ENCODE assay signal across 9 cellular contexts in the genomic region with DNA sequence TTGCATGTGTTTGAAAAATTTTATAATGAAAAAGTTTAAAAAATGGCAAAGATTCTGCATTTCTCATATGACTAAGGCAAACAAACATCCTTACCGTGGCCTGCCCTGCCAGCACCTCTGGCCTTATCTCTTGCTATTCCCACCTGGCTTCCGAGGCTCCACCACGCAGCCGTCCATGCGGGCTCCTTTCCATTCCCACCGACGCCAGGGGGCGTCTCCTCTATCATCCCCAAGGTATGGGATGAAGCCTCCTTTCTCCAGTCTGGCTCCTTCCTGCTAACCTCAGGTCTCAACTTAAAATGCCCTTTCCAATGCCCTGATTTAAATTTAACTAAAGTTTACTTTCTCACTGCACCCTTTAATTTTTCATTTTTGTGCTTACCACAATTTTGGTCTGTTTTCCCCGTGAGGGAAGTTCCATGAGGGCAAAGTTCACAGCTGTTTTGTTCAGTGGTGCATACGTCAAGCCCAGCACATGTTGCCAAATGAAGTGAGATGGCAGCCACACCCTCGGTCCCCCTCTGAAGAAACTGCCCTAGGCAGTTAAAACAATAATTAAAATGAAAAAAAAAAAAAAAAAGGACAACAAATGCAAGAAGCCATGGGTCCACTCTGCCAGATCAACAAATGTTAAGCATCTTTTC. TPM values are rescaled to one million over a fixed set of nuclear protein-coding genes. Genes with fewer than 3 reads are reported as not detected.
DNase-seq lines count a peak whose midpoint lies in the region; FAIRE-seq and TF ChIP-seq lines count a peak whose summit lies in the region.
"Had no signal": no experiment of that assay in that cellular context is flagged by ENCODE, and none has a peak within 500 bp of the region (broad histone marks: within the 10 kb centered on the region; RNA-seq: fewer than 3 reads in every experiment).

No MANE protein-coding gene starts in this region.

- DNase-seq in stimulated activated CD4-positive, alpha-beta T cell treated with anti-CD3 and anti-CD28 coated beads, Interleukin-15, amount 100 ng/mL, for 24 hours: peak; percentile 54
- DNase-seq in stimulated activated CD4-positive, alpha-beta T cell treated with anti-CD3 and anti-CD28 coated beads, Interleukin-12 subunit alpha, Interleukin-12 subunit beta, amount 100 ng/mL, for 4 hours: no peak
- DNase-seq in NCI-H774 (lab: John Stamatoyannopoulos, UW) (peak; percentile 29), bronchial epithelial cell (ENCODE audit: low read depth) (peak; percentile 32), mucosa of gallbladder (ENCODE audit: low spot score) (peak; percentile 62), 8988T (no peak), globus pallidus (ENCODE audit: low spot score) (no peak), tibial artery (no peak)

- H3K36me3 ChIP-seq in bronchial epithelial cell (ENCODE audit: control insufficient read depth, insufficient read depth, low read length) (no peaks in the 10 kb centered on the region), tibial artery (no peaks in the 10 kb centered on the region)

- TF ChIP-seq CTCF in bronchial epithelial cell (IDR thresholded peaks at IDR 0.05; ENCODE audit: insufficient read depth, low read length, severe bottlenecking) (peak; percentile 77), tibial artery (IDR thresholded peaks at IDR 0.05) (peak in 1 of 2 experiments; percentile 27)

- FAIRE-seq in bronchial epithelial cell (lab: Jason Lieb, UNC): no peak

- H3K27ac ChIP-seq in tibial artery: no peak overlapping the region
- H3K27ac ChIP-seq: skin epidermis had no signal

- H3K4me3 ChIP-seq in bronchial epithelial cell (ENCODE audit: low read depth, low read length) (no peak overlapping the region), tibial artery (no peak overlapping the region)
- H3K4me3 ChIP-seq: skin epidermis had no signal

- intact Hi-C loops in tibial artery (cut with DNase I; ENCODE audit: low total_unique reads): no loop called here

- no peaks in the 10 kb centered on the region for H3K27me3 ChIP-seq in bronchial epithelial cell (ENCODE audit: control insufficient read depth, insufficient read depth, low read length)
- peaks cover 0 to 23% of the 10 kb centered on the region in 2 donors for H3K27me3 ChIP-seq in tibial artery

- H3K4me1 ChIP-seq in tibial artery: no peaks in the 10 kb centered on the region

- peaks cover 0 to 8% (median 6%) of the 10 kb centered on the region in 3 donors for H3K9me3 ChIP-seq in tibial artery

RNA-seq across cellular contexts. Expression of a gene that starts 13.3 kb away (rescaled TPM):
- total RNA-seq in bronchial epithelial cell: 2.1 and 5.5 TPM in 2 replicates
- 12.9 TPM for total RNA-seq in mucosa of gallbladder

Comparison
In these comparisons a context has a peak if more than half of its experiments do, and no peak if none do; other contexts are left out.
1. DNase-seq: peak in stimulated activated CD4-positive, alpha-beta T cell treated with anti-CD3 and anti-CD28 coated beads, Interleukin-15, amount 100 ng/mL, for 24 hours (single experiment), NCI-H774 (single experiment), bronchial epithelial cell (single experiment) and mucosa of gallbladder (single experiment); none in stimulated activated CD4-positive, alpha-beta T cell treated with anti-CD3 and anti-CD28 coated beads, Interleukin-12 subunit alpha, Interleukin-12 subunit beta, amount 100 ng/mL, for 4 hours (single experiment), 8988T (single experiment), globus pallidus (single experiment) and tibial artery (0 of 2).